ENCODE assay signal across 11 cellular contexts in the genomic region with DNA sequence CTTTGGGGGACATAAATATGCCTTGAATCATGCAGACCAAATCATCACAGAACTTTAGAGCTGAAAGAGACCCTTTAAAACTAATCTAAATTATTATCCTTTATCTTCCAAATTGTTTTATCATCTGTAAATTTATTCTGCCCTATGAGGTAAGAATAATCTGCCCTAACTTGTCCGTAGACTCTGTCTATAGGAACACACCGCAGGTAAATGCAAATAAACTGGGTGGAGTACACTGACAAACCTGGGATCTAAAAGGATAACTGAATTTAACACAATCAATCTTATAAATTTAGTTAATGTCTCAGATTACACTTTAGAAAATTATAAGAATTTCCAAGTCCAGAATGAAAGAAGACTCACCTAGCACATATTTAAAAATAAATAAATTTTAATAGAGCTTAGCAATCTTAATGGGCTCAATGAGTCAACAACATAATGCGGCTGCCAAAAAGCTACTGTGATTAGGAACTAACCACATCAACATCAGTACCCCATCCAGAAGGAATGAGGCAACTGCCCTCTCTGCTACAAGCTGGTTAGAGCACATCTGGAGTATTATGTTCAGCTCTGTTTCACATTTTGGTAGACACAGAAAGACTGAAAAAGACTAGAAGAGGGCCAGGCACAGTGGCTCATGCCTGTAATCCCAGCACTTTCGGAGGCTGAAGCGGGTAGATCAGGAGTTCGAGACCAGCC. TPM values are rescaled to one million over a fixed set of nuclear protein-coding genes. Genes with fewer than 3 reads are reported as not detected.
DNase-seq lines count a peak whose midpoint lies in the region; ATAC-seq and TF ChIP-seq lines count a peak whose summit lies in the region.
"Had no signal": no experiment of that assay in that cellular context is flagged by ENCODE, and none has a peak within 500 bp of the region (broad histone marks: within the 10 kb centered on the region; RNA-seq: fewer than 3 reads in every experiment).

No MANE protein-coding gene starts in this region.

- intact Hi-C loops in tibial artery (cut with DNase I; ENCODE audit: low total_unique reads) = no loop called here

- H3K36me3 ChIP-seq in esophagus (ENCODE audit: control insufficient read depth in 2 of 2, insufficient read depth in 2 of 2, low read length in 1 of 2) (no peaks in the 10 kb centered on the region), tibial artery (no peaks in the 10 kb centered on the region)
- H3K36me3 ChIP-seq: uterus had no signal

- H3K9me3 ChIP-seq in esophagus (ENCODE audit: control insufficient read depth in 2 of 2, insufficient read depth in 1 of 2, low read depth in 1 of 2, low read length in 1 of 2) (no peaks in the 10 kb centered on the region), tibial artery (no peaks in the 10 kb centered on the region)
- H3K9me3 ChIP-seq: uterus had no signal

- WGBS in esophagus, 2 donors = 68 to 70% methylated on average over 6 of the region's 6 CpGs

- peaks cover 7% of the 10 kb centered on the region for H3K36me3 Mint-ChIP-seq in activated T-cell treated with anti-CD3 and anti-CD28 coated beads, Interleukin-2, amount 50 U/mL, for 4 hours (ENCODE audit: insufficient read depth)

- H3K27ac ChIP-seq in esophagus (ENCODE audit: low read depth in 2 of 2, low read length in 1 of 2) (peak overlapping the region; percentile 10 to 77), tibial artery (peak overlapping the region in 1 of 2 donors; percentile 85)
- H3K27ac ChIP-seq: uterus had no signal

- TF ChIP-seq CTCF in tibial artery (IDR thresholded peaks at IDR 0.05) = no peak

- no peak for ATAC-seq in activated T-cell treated with anti-CD3 and anti-CD28 coated beads, Interleukin-2, amount 50 U/mL, for 4 hours

- H3K4me1 ChIP-seq in esophagus (ENCODE audit: control insufficient read depth in 2 of 2, insufficient read depth in 2 of 2, low read length in 1 of 2) (no peaks in the 10 kb centered on the region), tibial artery (peaks cover 0 to 47% (median 23%) of the 10 kb centered on the region in 4 donors)
- H3K4me1 ChIP-seq: uterus had no signal

- DNase-seq in activated T-cell treated with anti-CD3 and anti-CD28 coated beads, Interleukin-2, amount 50 U/mL, for 4 hours = no peak
- no peak for DNase-seq in activated T-cell treated with anti-CD3 and anti-CD28 coated beads, Interleukin-2, amount 50 U/mL, for 1 hour
- DNase-seq in NCI-H526 (lab: John Stamatoyannopoulos, UW) (peak; percentile 23 to 60), superior temporal gyrus (ENCODE audit: extremely low spot score) (peak; percentile 10), tibial artery (no peak), NCI-H187 treated with DMSO at 0.1 percent for 48 hours (lab: John Stamatoyannopoulos, UW) (no peak), RPMI8226 (no peak)
- DNase-seq: CD8-positive, alpha-beta memory T cell; KBM-7; uterus had no signal

- H3K27me3 Mint-ChIP-seq in activated T-cell treated with anti-CD3 and anti-CD28 coated beads, Interleukin-2, amount 50 U/mL, for 4 hours (ENCODE audit: low read depth) = no peaks in the 10 kb centered on the region
- H3K27me3 Mint-ChIP-seq: CD8-positive, alpha-beta memory T cell had no signal

- peak overlapping the region; percentile 8 for H3K4me3 Mint-ChIP-seq in activated T-cell treated with anti-CD3 and anti-CD28 coated beads, Interleukin-2, amount 50 U/mL, for 4 hours

- H3K4me3 ChIP-seq in esophagus (ENCODE audit: low read depth in 1 of 2, low read length in 2 of 2) (no peak overlapping the region), tibial artery (no peak overlapping the region)
- H3K4me3 ChIP-seq: uterus had no signal

- H3K27me3 ChIP-seq in esophagus (ENCODE audit: control insufficient read depth in 1 of 2, insufficient read depth in 2 of 2, low read length in 2 of 2) = no peaks in the 10 kb centered on the region
- no peaks in the 10 kb centered on the region for H3K27me3 ChIP-seq in tibial artery
- H3K27me3 ChIP-seq: uterus had no signal

- H3K4me1 Mint-ChIP-seq in activated T-cell treated with anti-CD3 and anti-CD28 coated beads, Interleukin-2, amount 50 U/mL, for 4 hours (ENCODE audit: low read depth) = peaks cover 54% of the 10 kb centered on the region

- no peaks in the 10 kb centered on the region for H3K9me3 Mint-ChIP-seq in activated T-cell treated with anti-CD3 and anti-CD28 coated beads, Interleukin-2, amount 50 U/mL, for 4 hours
- H3K9me3 Mint-ChIP-seq: CD8-positive, alpha-beta memory T cell had no signal

RNA-seq across cellular contexts. Expression of gene MEGF9, which starts 5.6 kb away (rescaled TPM):
- total RNA-seq in activated T-cell treated with anti-CD3 and anti-CD28 coated beads, Interleukin-2, amount 50 U/mL, for 4 hours = 1 to 10 TPM; 3.1 to 4.2 (median 3.4) TPM
- 1 to 10 TPM; 7.3 to 8.0 TPM for polyA plus RNA-seq in esophagus

Comparison
In these comparisons a context has a peak if more than half of its experiments do, and no peak if none do; other contexts are left out.
1. DNase-seq: peak in NCI-H526 (2 of 2) and superior temporal gyrus (single experiment); none in activated T-cell treated with anti-CD3 and anti-CD28 coated beads, Interleukin-2, amount 50 U/mL, for 4 hours (single experiment), activated T-cell treated with anti-CD3 and anti-CD28 coated beads, Interleukin-2, amount 50 U/mL, for 1 hour (single experiment), tibial artery (0 of 2), NCI-H187 treated with DMSO at 0.1 percent for 48 hours (single experiment) and RPMI8226 (single experiment).